Comparison of ENCODE assay signal across 18 cellular contexts in the genomic region with DNA sequence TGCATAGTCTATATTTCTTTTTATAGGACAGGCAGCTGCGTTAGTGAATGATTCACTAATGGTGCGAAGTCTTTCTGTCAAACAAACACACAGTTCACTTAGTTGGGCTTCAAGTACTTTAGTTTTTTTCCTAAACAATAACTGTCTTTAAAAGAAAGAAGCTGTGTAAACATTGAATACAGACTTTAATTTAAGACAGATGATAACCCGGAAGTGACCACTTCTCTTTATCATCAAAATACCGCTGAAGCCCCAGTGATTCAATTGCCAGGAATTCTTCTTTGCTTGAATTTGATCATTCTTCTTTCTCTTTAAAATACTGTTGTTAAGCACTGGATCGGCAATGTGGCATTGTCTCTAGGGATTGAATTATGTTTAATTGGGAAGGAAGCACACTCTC. TPM values are rescaled to one million over a fixed set of nuclear protein-coding genes. Genes with fewer than 3 reads are reported as not detected.
DNase-seq lines count a peak whose midpoint lies in the region; ATAC-seq and TF ChIP-seq lines count a peak whose summit lies in the region.
"Had no signal": no experiment of that assay in that cellular context is flagged by ENCODE, and none has a peak within 500 bp of the region (broad histone marks: within the 10 kb centered on the region; RNA-seq: fewer than 3 reads in every experiment).

No MANE protein-coding gene starts in this region.

- no peak overlapping the region for H3K9ac ChIP-seq in smooth muscle cell (ENCODE audit: low read depth)

- DNase-seq in NCI-H82 treated with DMSO at 0.1 percent for 48 hours (lab: John Stamatoyannopoulos, UW; ENCODE audit: unreplicated experiment) (peak; percentile 58), NCI-H82 (lab: John Stamatoyannopoulos, UW) (no peak), NCI-H2029 treated with DMSO at 0.1 percent for 48 hours (lab: John Stamatoyannopoulos, UW) (peak; percentile 74), astrocyte of the spinal cord (ENCODE audit: low read depth, low spot score) (peak; percentile 60), smooth muscle cell (lab: John Stamatoyannopoulos, UW; ENCODE audit: unreplicated experiment) (no peak)
- DNase-seq in CD8-positive, alpha-beta memory T cell = no peak
- no peak for DNase-seq in activated CD8-positive, alpha-beta memory T cell treated with anti-CD3 and anti-CD28 coated beads for 24 hours
- DNase-seq: activated CD8-positive, alpha-beta T cell treated with anti-CD3 and anti-CD28 coated beads for 36 hours; activated naive CD4-positive, alpha-beta T cell treated with anti-CD3 and anti-CD28 coated beads, Interleukin-2, amount 10 ng/mL, durations not matched to agents 7 days and 5 days; DND-41; H9; mucosa of descending colon; NCI-H1694; posterior cingulate gyrus; stimulated activated CD4-positive, alpha-beta T cell treated with anti-CD3 and anti-CD28 coated beads, Interleukin-1b, Interleukin-23, amount 100 ng/mL, for 48 hours had no signal

- CTCF ChIA-PET in CD8-positive, alpha-beta memory T cell (lab: Charles Lee) = no interaction called here

- no peaks in the 10 kb centered on the region for H3K4me1 ChIP-seq in smooth muscle cell (ENCODE audit: low read depth)
- H3K4me1 ChIP-seq in CD8-positive, alpha-beta memory T cell (ENCODE audit: insufficient read depth, low read length) = no peaks in the 10 kb centered on the region

- no peaks in the 10 kb centered on the region for H3K36me3 Mint-ChIP-seq in CD8-positive, alpha-beta memory T cell
- H3K36me3 Mint-ChIP-seq: activated naive CD4-positive, alpha-beta T cell treated with anti-CD3 and anti-CD28 coated beads, Interleukin-2, amount 10 ng/mL, durations not matched to agents 7 days and 5 days had no signal

- H3K4me3 ChIP-seq in astrocyte of the spinal cord (ENCODE audit: low read depth, low read length) = no peak overlapping the region
- H3K4me3 ChIP-seq in smooth muscle cell = peak overlapping the region; percentile 22
- no peak overlapping the region for H3K4me3 ChIP-seq in CD8-positive, alpha-beta memory T cell (ENCODE audit: low read length)
- H3K4me3 ChIP-seq: mucosa of descending colon had no signal

- no peaks in the 10 kb centered on the region for H3F3A ChIP-seq in smooth muscle cell (ENCODE audit: low read depth)

- peak overlapping the region; percentile 46 for H2AFZ ChIP-seq in smooth muscle cell (ENCODE audit: low read depth)

- no peaks in the 10 kb centered on the region for H3K4me1 Mint-ChIP-seq in CD8-positive, alpha-beta memory T cell
- H3K4me1 Mint-ChIP-seq: activated naive CD4-positive, alpha-beta T cell treated with anti-CD3 and anti-CD28 coated beads, Interleukin-2, amount 10 ng/mL, durations not matched to agents 7 days and 5 days had no signal

- H3K27me3 ChIP-seq in smooth muscle cell (ENCODE audit: low read depth) = no peaks in the 10 kb centered on the region
- H3K27me3 ChIP-seq in CD8-positive, alpha-beta memory T cell (ENCODE audit: insufficient read depth, low read length, poor library complexity, severe bottlenecking) = no peaks in the 10 kb centered on the region

- 17% methylated on average over 5 of the region's 5 CpGs for WGBS in smooth muscle cell (ENCODE audit: low lambda C conversion rate)

- no peak for ATAC-seq in HG02571 (IDR thresholded peaks at IDR 0.05; ENCODE audit: unreplicated experiment)
- ATAC-seq: activated CD8-positive, alpha-beta T cell treated with anti-CD3 and anti-CD28 coated beads for 36 hours; mucosa of descending colon had no signal

- no peak overlapping the region for H3K27ac Mint-ChIP-seq in CD8-positive, alpha-beta memory T cell
- H3K27ac Mint-ChIP-seq: activated CD8-positive, alpha-beta T cell treated with anti-CD3 and anti-CD28 coated beads for 36 hours; activated naive CD4-positive, alpha-beta T cell treated with anti-CD3 and anti-CD28 coated beads, Interleukin-2, amount 10 ng/mL, durations not matched to agents 7 days and 5 days; T-helper 2 cell treated with Interferon-gamma antibody and Interleukin-4, amounts not matched to agents 5 μg/mL and 100 μg/mL, for 36 hours had no signal

- H3K79me2 ChIP-seq in smooth muscle cell (ENCODE audit: low read depth) = no peaks in the 10 kb centered on the region

- peak overlapping the region; percentile 67 for H3K4me2 ChIP-seq in smooth muscle cell

- POLR2A ChIA-PET in CD8-positive, alpha-beta memory T cell (lab: Charles Lee) = no interaction called here

- H3K36me3 ChIP-seq in smooth muscle cell (ENCODE audit: low read depth) = no peaks in the 10 kb centered on the region
- H3K36me3 ChIP-seq in CD8-positive, alpha-beta memory T cell (ENCODE audit: insufficient read depth, low read length) = no peaks in the 10 kb centered on the region

- no peaks in the 10 kb centered on the region for H3K27me3 Mint-ChIP-seq in CD8-positive, alpha-beta memory T cell
- H3K27me3 Mint-ChIP-seq: activated CD8-positive, alpha-beta T cell treated with anti-CD3 and anti-CD28 coated beads for 36 hours; activated naive CD4-positive, alpha-beta T cell treated with anti-CD3 and anti-CD28 coated beads, Interleukin-2, amount 10 ng/mL, durations not matched to agents 7 days and 5 days had no signal

- no peaks in the 10 kb centered on the region for H3K9me3 ChIP-seq in smooth muscle cell (replicated peaks; ENCODE audit: low read depth)
- H3K9me3 ChIP-seq in CD8-positive, alpha-beta memory T cell (ENCODE audit: low read length) = no peaks in the 10 kb centered on the region

- no peak overlapping the region for H3K4me3 Mint-ChIP-seq in CD8-positive, alpha-beta memory T cell
- H3K4me3 Mint-ChIP-seq: activated CD8-positive, alpha-beta T cell treated with anti-CD3 and anti-CD28 coated beads for 36 hours; activated naive CD4-positive, alpha-beta T cell treated with anti-CD3 and anti-CD28 coated beads, Interleukin-2, amount 10 ng/mL, durations not matched to agents 7 days and 5 days; H9; T-helper 2 cell treated with Interferon-gamma antibody and Interleukin-4, amounts not matched to agents 5 μg/mL and 100 μg/mL, for 36 hours had no signal

- TF ChIP-seq CTCF in astrocyte of the spinal cord (IDR thresholded peaks at IDR 0.05; ENCODE audit: low read depth, low read length) (no peak), smooth muscle cell (IDR thresholded peaks at IDR 0.05; ENCODE audit: borderline replicate concordance, insufficient read depth, poor library complexity, severe bottlenecking) (no peak)

- H3K9me3 Mint-ChIP-seq in CD8-positive, alpha-beta memory T cell = peaks cover 0 to 33% (median 5%) of the 10 kb centered on the region in 5 donors
- H3K9me3 Mint-ChIP-seq: H9; T-helper 2 cell treated with Interferon-gamma antibody and Interleukin-4, amounts not matched to agents 5 μg/mL and 100 μg/mL, for 36 hours had no signal

- peak overlapping the region; percentile 45 for H3K27ac ChIP-seq in smooth muscle cell (ENCODE audit: low read depth)
- H3K27ac ChIP-seq in CD8-positive, alpha-beta memory T cell (ENCODE audit: low read depth, low read length) = no peak overlapping the region

- no peaks in the 10 kb centered on the region for H4K20me1 ChIP-seq in smooth muscle cell (ENCODE audit: low read depth)

- in situ Hi-C loops in astrocyte of the spinal cord (cut with HindIII; ENCODE audit: low sequenced_read_pairs) = no loop called here

RNA-seq across cellular contexts. Expression of a gene that starts 30.3 kb away (rescaled TPM):
- total RNA-seq in smooth muscle cell = 9.0 and 11.7 TPM in 2 replicates
- polyA plus RNA-seq in smooth muscle cell = 1.7 and 5.8 TPM in 2 replicates
- not detected for total RNA-seq in CD8-positive, alpha-beta memory T cell
- polyA plus RNA-seq in CD8-positive, alpha-beta memory T cell = not detected
- total RNA-seq: activated CD8-positive, alpha-beta T cell treated with anti-CD3 and anti-CD28 coated beads for 36 hours had no signal
- polyA plus RNA-seq: AG04450 had no signal

Comparison
In these comparisons a context has a peak if more than half of its experiments do, and no peak if none do; other contexts are left out.
1. DNase-seq: peak in NCI-H82 treated with DMSO at 0.1 percent for 48 hours (single experiment), NCI-H2029 treated with DMSO at 0.1 percent for 48 hours (single experiment) and astrocyte of the spinal cord (single experiment); none in NCI-H82 (single experiment), smooth muscle cell (single experiment), CD8-positive, alpha-beta memory T cell (0 of 5) and activated CD8-positive, alpha-beta memory T cell treated with anti-CD3 and anti-CD28 coated beads for 24 hours (single experiment).
2. RNA of a gene that starts 30.3 kb away (total RNA-seq): 9.0 to 11.7 TPM in smooth muscle cell; not detected in CD8-positive, alpha-beta memory T cell; every median in the first group is over 10 times any median in the second.